Comparison of ENCODE assay signal across 26 cellular contexts in genomic region chr11:126543691-126544090, GRCh38.
DNase-seq lines count a peak whose midpoint lies in the region; ATAC-seq, FAIRE-seq and TF ChIP-seq lines count a peak whose summit lies in the region.
"Had no signal": no experiment of that assay in that cellular context is flagged by ENCODE, and none has a peak within 500 bp of the region (broad histone marks: within the 10 kb centered on the region; RNA-seq: fewer than 3 reads in every experiment).

No MANE protein-coding gene starts in this region.

- no peaks in the 10 kb centered on the region for H3K9me2 ChIP-seq in GM23338 (ENCODE audit: insufficient read depth)

- no peak for FAIRE-seq in kidney (lab: Jason Lieb, UNC)
- FAIRE-seq: D721Med had no signal

- intact Hi-C loops in A673 (cut with micrococcal nuclease; ENCODE audit: unreplicated experiment) (no loop called here), tibial artery (cut with DNase I; ENCODE audit: low total_unique reads) (no loop called here), kidney (cut with DNase I) (no loop called here)

- TF ChIP-seq CTCF in A673 (conservative IDR thresholded peaks at IDR 0.05; ENCODE audit: low read depth, low read length) = 0 out of 2 replicates have a peak, but pooled peaks have one; percentile 13
- TF ChIP-seq CTCF in GM23338 (conservative IDR thresholded peaks at IDR 0.05; ENCODE audit: low read depth in 2 of 2) = no peak; a peak in 1 of 4 replicates
- no peak for TF ChIP-seq CTCF in WTC11 (IDR thresholded peaks at IDR 0.05)
- no peak for TF ChIP-seq CTCF in tibial artery (IDR thresholded peaks at IDR 0.05)
- no peak for TF ChIP-seq CTCF in kidney (IDR thresholded peaks at IDR 0.05; ENCODE audit: borderline replicate concordance, extremely low read depth, insufficient read depth)

- H3K9me3 Mint-ChIP-seq in GM23338 (no peaks in the 10 kb centered on the region), WTC11 (no peaks in the 10 kb centered on the region)
- H3K9me3 Mint-ChIP-seq: activated B cell treated with CpG ODN at 0.5 μM for 24 hours; activated naive CD4-positive, alpha-beta T cell treated with anti-CD3 and anti-CD28 coated beads, Interleukin-2, amount 50 U/mL, for 72 hours; immature natural killer cell; natural killer cell; stimulated activated naive B cell treated with anti-CD40 and anti-IgM and Interleukin-4, amounts not matched to agents 10 μg/mL and 1 μg/mL and 100 μg/mL, for 72 hours had no signal

- H3K36me3 Mint-ChIP-seq in GM23338 (ENCODE audit: low read depth) (no peaks in the 10 kb centered on the region), WTC11 (no peaks in the 10 kb centered on the region)
- H3K36me3 Mint-ChIP-seq: activated naive CD4-positive, alpha-beta T cell treated with anti-CD3 and anti-CD28 coated beads, Interleukin-2, amount 50 U/mL, for 72 hours; CD14-positive monocyte; immature natural killer cell; natural killer cell; stimulated activated naive B cell treated with anti-CD40 and anti-IgM and Interleukin-4, amounts not matched to agents 10 μg/mL and 1 μg/mL and 100 μg/mL, for 72 hours had no signal

- H3K36me3 ChIP-seq in A673 (ENCODE audit: insufficient read depth, low read length, poor library complexity, severe bottlenecking) (no peaks in the 10 kb centered on the region), GM23338 (ENCODE audit: insufficient read depth) (no peaks in the 10 kb centered on the region), mesodermal cell (ENCODE audit: control insufficient read depth, insufficient read depth, low read length) (no peaks in the 10 kb centered on the region), tibial artery (no peaks in the 10 kb centered on the region), kidney (ENCODE audit: control insufficient read depth in 1 of 2, insufficient read depth in 2 of 2, low read length in 2 of 2) (no peaks in the 10 kb centered on the region)
- H3K36me3 ChIP-seq: left ventricle myocardium inferior, thoracic aorta, vagina had no signal

- H3K27ac ChIP-seq in A673 (ENCODE audit: low read depth, low read length, poor library complexity, severe bottlenecking) (no peak overlapping the region), GM23338 (ENCODE audit: low read depth) (no peak overlapping the region), mesodermal cell (ENCODE audit: low read depth, low read length, severe bottlenecking) (peak overlapping the region; percentile 50), tibial artery (no peak overlapping the region), kidney (ENCODE audit: low read depth in 2 of 2, low read length in 2 of 2) (no peak overlapping the region)
- H3K27ac ChIP-seq: left ventricle myocardium inferior, parathyroid adenoma, thoracic aorta, vagina had no signal

- CTCF ChIA-PET in A673 (lab: Charles Lee) = interaction anchor here (1.2 kb wide), 1 partner anchor 63 kb away, joined by 5 read pairs; no protein-coding TSS in a partner anchor
- CTCF ChIA-PET in WTC11 (lab: Charles Lee) = interaction anchor here (0.8 to 2.2 kb wide), 8 partner anchors 20 to 446 kb away, joined by 3 to 15 read pairs (median 4); no protein-coding TSS in a partner anchor

- H3K4me2 ChIP-seq in GM23338 = peak overlapping the region; percentile 14

- H3K9me3 ChIP-seq in A673 (ENCODE audit: low read depth, low read length, poor library complexity, severe bottlenecking) (no peaks in the 10 kb centered on the region), mesodermal cell (ENCODE audit: control insufficient read depth, low read length) (no peaks in the 10 kb centered on the region), tibial artery (no peaks in the 10 kb centered on the region), kidney (ENCODE audit: control insufficient read depth in 1 of 2, low read length in 2 of 2) (no peaks in the 10 kb centered on the region)
- H3K9me3 ChIP-seq: left ventricle myocardium inferior, thoracic aorta, vagina had no signal

- H3K27me3 Mint-ChIP-seq in GM23338 (ENCODE audit: insufficient read depth, low read depth, poor library complexity) = peaks cover 4% of the 10 kb centered on the region
- H3K27me3 Mint-ChIP-seq in WTC11 (ENCODE audit: low read depth) = no peaks in the 10 kb centered on the region; the same call in 1 of the 2 replicates

- peak; percentile 22 for ATAC-seq in GM23338
- peak; percentile 30 for ATAC-seq in WTC11
- no peak for ATAC-seq in HG03432 (IDR thresholded peaks at IDR 0.05; ENCODE audit: unreplicated experiment)
- ATAC-seq: activated naive CD4-positive, alpha-beta T cell treated with anti-CD3 and anti-CD28 coated beads, Interleukin-2, amount 50 U/mL, for 72 hours; natural killer cell; Right ventricle myocardium inferior; stimulated activated naive B cell treated with anti-CD40 and anti-IgM and Interleukin-4, amounts not matched to agents 10 μg/mL and 1 μg/mL and 100 μg/mL, for 72 hours had no signal

- H3K4me1 ChIP-seq in A673 (ENCODE audit: insufficient read depth, low read length, poor library complexity, severe bottlenecking) (peaks cover 22% of the 10 kb centered on the region), GM23338 (ENCODE audit: insufficient read depth) (peaks cover 18% of the 10 kb centered on the region), mesodermal cell (ENCODE audit: control insufficient read depth, insufficient read depth, low read length, poor library complexity, severe bottlenecking) (no peaks in the 10 kb centered on the region), tibial artery (peaks cover 0 to 12% (median 0%) of the 10 kb centered on the region in 4 donors), kidney (ENCODE audit: control insufficient read depth in 1 of 2, insufficient read depth in 1 of 2, low read depth in 1 of 2, low read length in 2 of 2) (peaks cover 0 to 5% of the 10 kb centered on the region in 2 donors)
- H3K4me1 ChIP-seq: left ventricle myocardium inferior, parathyroid adenoma had no signal

- H3K27me3 ChIP-seq in A673 (replicated peaks; ENCODE audit: insufficient read depth, low read depth, low read length, poor library complexity) (no peaks in the 10 kb centered on the region), GM23338 (ENCODE audit: insufficient read depth) (no peaks in the 10 kb centered on the region), tibial artery (peaks cover 0 to 38% of the 10 kb centered on the region in 2 donors)
- H3K27me3 ChIP-seq: vagina had no signal

- no peaks in the 10 kb centered on the region for H4K20me1 ChIP-seq in GM23338 (replicated peaks; ENCODE audit: insufficient read depth)

- H3K79me2 ChIP-seq in GM23338 (replicated peaks; ENCODE audit: insufficient read depth) = no peaks in the 10 kb centered on the region
- H3K79me2 ChIP-seq: parathyroid adenoma had no signal

- no peak overlapping the region for H3K4me3 ChIP-seq in A673 (ENCODE audit: low read depth, low read length, poor library complexity, severe bottlenecking)
- no peak overlapping the region for H3K4me3 ChIP-seq in GM23338
- no peak overlapping the region for H3K4me3 ChIP-seq in mesodermal cell (ENCODE audit: extremely low read depth, insufficient read depth, low read length, poor library complexity, severe bottlenecking)
- H3K4me3 ChIP-seq in tibial artery = no peak overlapping the region
- no peak overlapping the region for H3K4me3 ChIP-seq in kidney (ENCODE audit: low read length in 2 of 2)
- H3K4me3 ChIP-seq: left ventricle myocardium inferior, thoracic aorta, vagina had no signal

- H3K27ac Mint-ChIP-seq in GM23338 (peak overlapping the region; percentile 34; the same call in 1 of the 2 replicates), WTC11 (peak overlapping the region; percentile 35)
- H3K27ac Mint-ChIP-seq: activated B cell treated with CpG ODN at 0.5 μM for 24 hours; activated naive CD4-positive, alpha-beta T cell treated with anti-CD3 and anti-CD28 coated beads, Interleukin-2, amount 50 U/mL, for 72 hours; CD14-positive monocyte; immature natural killer cell; natural killer cell; stimulated activated naive B cell treated with anti-CD40 and anti-IgM and Interleukin-4, amounts not matched to agents 10 μg/mL and 1 μg/mL and 100 μg/mL, for 72 hours had no signal

- H3K4me1 Mint-ChIP-seq in GM23338 (peaks cover 33% of the 10 kb centered on the region), WTC11 (peaks cover 39% of the 10 kb centered on the region)
- H3K4me1 Mint-ChIP-seq: activated B cell treated with CpG ODN at 0.5 μM for 24 hours; CD14-positive monocyte; immature natural killer cell; natural killer cell; stimulated activated naive B cell treated with anti-CD40 and anti-IgM and Interleukin-4, amounts not matched to agents 10 μg/mL and 1 μg/mL and 100 μg/mL, for 72 hours had no signal

- peak overlapping the region; percentile 2; the same call in 1 of the 3 replicates for H3K4me3 Mint-ChIP-seq in GM23338
- no peak overlapping the region for H3K4me3 Mint-ChIP-seq in WTC11
- H3K4me3 Mint-ChIP-seq: activated B cell treated with CpG ODN at 0.5 μM for 24 hours; CD14-positive monocyte; immature natural killer cell; natural killer cell; stimulated activated naive B cell treated with anti-CD40 and anti-IgM and Interleukin-4, amounts not matched to agents 10 μg/mL and 1 μg/mL and 100 μg/mL, for 72 hours had no signal

- WGBS in mesodermal cell (ENCODE audit: insufficient coverage in 2 of 2), 2 experiments = 60 to 62% methylated on average over 7 of the region's 7 CpGs

- POLR2A ChIA-PET in A673 (lab: Charles Lee; ENCODE audit: low non-redundant PET) (no interaction called here), WTC11 (lab: Charles Lee) (interaction anchor here (1.0 kb wide), 1 partner anchor 101 kb away, joined by 3 read pairs; no protein-coding TSS in a partner anchor)

- DNase-seq in A673 (ENCODE audit: low spot score) (no peak), GM23338 (ENCODE audit: low spot score) (no peak), WTC11 (ENCODE audit: low spot score) (no peak), tibial artery (no peak), kidney (no peak), COR-L47 (lab: John Stamatoyannopoulos, UW) (no peak)
- DNase-seq: activated B cell treated with CpG ODN at 0.5 μM for 24 hours; activated CD4-positive, alpha-beta T cell treated with anti-CD3 and anti-CD28 coated beads, Interleukin-2, amount 50 U/mL, for 4 hours; aorta; effector CD4-positive, alpha-beta T cell; immature natural killer cell; left ventricle myocardium inferior; natural killer cell; stimulated activated CD4-positive, alpha-beta T cell treated with anti-CD3 and anti-CD28 coated beads, Interleukin-12 subunit alpha, Interleukin-12 subunit beta, amount 100 ng/mL, for 4 hours; stimulated activated CD4-positive, alpha-beta T cell treated with anti-CD3 and anti-CD28 coated beads, Interleukin-4, amount 100 ng/mL, for 24 hours; stimulated activated naive B cell treated with anti-CD40 and anti-IgM and Interleukin-4, amounts not matched to agents 10 μg/mL and 1 μg/mL and 100 μg/mL, for 72 hours; T-helper 9 cell had no signal

- no peak overlapping the region for H3K9ac ChIP-seq in kidney (ENCODE audit: low read length in 2 of 2)
- H3K9ac ChIP-seq: parathyroid adenoma had no signal

- no peaks in the 10 kb centered on the region for H3F3A ChIP-seq in GM23338 (replicated peaks; ENCODE audit: low read depth)

- peak overlapping the region; percentile 64; the same call in 1 of the 2 replicates for H2AFZ ChIP-seq in GM23338
- H2AFZ ChIP-seq: parathyroid adenoma had no signal

- BruUV-seq in A673 (replicated peaks; lab: Mats Ljungman, UMichigan) = no TSS peak

TF ChIP-seq in GM23338, 12 proteins besides CTCF, POLR2A, EP300 and RAD21 (continues in another document):
- no peak for TF ChIP-seq EZH2phosphoT487 (IDR thresholded peaks at IDR 0.05; ENCODE audit: unreplicated experiment)
